Comparison of ENCODE assay signal across 8 cellular contexts in the genomic region with DNA sequence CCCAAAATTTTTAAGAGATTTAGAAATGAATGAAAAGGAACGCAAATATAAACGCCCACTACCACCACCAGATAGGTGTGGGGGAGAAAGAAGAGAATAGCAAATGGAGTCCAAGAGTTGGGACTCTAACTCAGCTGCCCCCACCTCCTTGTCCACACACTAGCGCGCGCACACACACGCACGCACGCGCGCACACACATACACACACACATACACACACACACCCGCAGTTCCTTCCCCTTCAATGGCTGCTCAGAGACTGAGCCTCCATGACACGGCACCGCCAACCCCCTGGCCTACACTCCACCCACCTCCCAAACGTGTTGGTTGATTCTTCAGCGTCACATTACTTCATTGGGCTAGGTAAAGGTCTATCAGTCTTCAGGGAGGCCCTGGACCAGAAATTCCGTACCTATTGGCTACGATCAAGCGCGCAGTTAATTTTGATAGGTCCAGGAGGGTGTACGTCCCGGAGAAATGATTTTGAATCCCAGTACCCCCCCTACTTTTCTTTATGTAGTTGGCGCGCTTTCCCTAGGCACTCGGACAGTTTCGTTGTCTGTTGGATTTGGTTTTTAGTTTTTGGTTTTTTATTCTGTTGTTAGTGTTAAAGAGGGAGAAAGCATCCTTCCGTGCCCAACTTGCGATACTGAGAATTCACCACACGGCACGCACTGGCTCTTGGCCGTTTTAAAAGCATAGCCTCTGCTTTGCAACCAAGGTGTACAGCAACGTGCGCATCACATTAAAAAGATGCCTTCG. TPM values are rescaled to one million over a fixed set of nuclear protein-coding genes. Genes with fewer than 3 reads are reported as not detected.
DNase-seq lines count a peak whose midpoint lies in the region; ATAC-seq and TF ChIP-seq lines count a peak whose summit lies in the region.

ANP32E (minus strand) TSS at position 261 of the 762 bp plus-strand sequence. CDS start 326 bp downstream, outside the sequence.

- peak within 1 kb of the TSS in 6 of 7 donors; percentile 96 to 99 (median 98) for H3K27ac Mint-ChIP-seq in CD14-positive monocyte

- intact Hi-C loops in CD14-positive monocyte (cut with micrococcal nuclease): loop anchor here in 1 of 2 donors (10.0 kb wide), 1 partner anchor 51 kb away; no protein-coding TSS in a partner anchor

- H3K9me3 Mint-ChIP-seq in CD14-positive monocyte: no peaks in the 10 kb centered on the region

- no peaks in the 10 kb centered on the region for H3K36me3 Mint-ChIP-seq in CD14-positive monocyte

- peak within 1 kb of the TSS in 1 of 2 donors; percentile 31 for H3K4me3 Mint-ChIP-seq in CD14-positive monocyte

- no peak for TF ChIP-seq CTCF in CD14-positive monocyte (IDR thresholded peaks at IDR 0.05)

- peak; percentile 95 for DNase-seq in CD14-positive monocyte (ENCODE audit: low spot score)
- peak; percentile 99 for DNase-seq in NCI-H748 treated with DMSO at 0.1 percent for 48 hours (lab: John Stamatoyannopoulos, UW)
- peak; percentile 80 to 92 for DNase-seq in activated CD4-positive, alpha-beta T cell treated with anti-CD3 and anti-CD28 coated beads, Interleukin-2, amount 50 U/mL, for 24 hours (ENCODE audit: low read depth in 1 of 2, low spot score in 1 of 2)
- peak; percentile 99 for DNase-seq in dedifferentiated amniotic fluid mesenchymal stem cell (ENCODE audit: extremely low spot score)
- peak; percentile 96 for DNase-seq in left lobe of liver (ENCODE audit: low spot score)
- DNase-seq in stimulated activated CD4-positive, alpha-beta T cell treated with anti-CD3 and anti-CD28 coated beads, Interleukin-2, amount 100 ng/mL, for 4 hours (ENCODE audit: low read depth): peak; percentile 88

- H3K27me3 Mint-ChIP-seq in CD14-positive monocyte (ENCODE audit: low read depth in 3 of 3): peaks cover 0 to 2% (median 1%) of the 10 kb centered on the region in 3 donors

- peak; percentile 86 for ATAC-seq in GM19395 (IDR thresholded peaks at IDR 0.05; ENCODE audit: unreplicated experiment)
- peak; percentile 86 for ATAC-seq in HG03565 (IDR thresholded peaks at IDR 0.05; ENCODE audit: unreplicated experiment)
- peak; percentile 89 for ATAC-seq in left lobe of liver

- H3K4me1 Mint-ChIP-seq in CD14-positive monocyte: peaks cover 18% of the 10 kb centered on the region

RNA-seq across cellular contexts. Expression of gene ANP32E, which starts in this region (rescaled TPM):
- 10 to 100 TPM; 20.4 to 26.6 TPM for polyA plus RNA-seq in CD14-positive monocyte
- total RNA-seq in left lobe of liver: 12.9 TPM

Comparison
In these comparisons a context has a peak if more than half of its experiments do, and no peak if none do; other contexts are left out.
1. Peak in every context shown above with its lines: DNase-seq and ATAC-seq.